ENCODE assay signal across 7 cellular contexts in genomic region chr20:44080646-44081267, GRCh38.
DNase-seq lines count a peak whose midpoint lies in the region; ATAC-seq, FAIRE-seq and TF ChIP-seq lines count a peak whose summit lies in the region.

No MANE protein-coding gene starts in this region.

- TF ChIP-seq EP300 in HepG2 (IDR thresholded peaks at IDR 0.05; ENCODE audit: low read depth in 2 of 2, low read length in 2 of 2), result no peak
- TF ChIP-seq EP300 in HepG2 (CRISPR knock-in tag; IDR thresholded peaks at IDR 0.05; ENCODE audit: borderline replicate concordance), result no peak

- H3K27ac ChIP-seq in HepG2 (ENCODE audit: extremely low read length, insufficient read depth, low read length), result no peak overlapping the region

- DNase-seq in NCI-H2227 treated with DMSO at 0.1 percent for 48 hours (lab: John Stamatoyannopoulos, UW), result peak; percentile 71
- peak; percentile 73 for DNase-seq in activated CD4-positive, alpha-beta T cell treated with anti-CD3 and anti-CD28 coated beads for 1 hour
- DNase-seq in chondrocyte (ENCODE audit: low spot score), result no peak
- DNase-seq in HepG2 (ENCODE audit: low spot score), result peak; percentile 79
- peak; percentile 52 to 69 (median 66) for DNase-seq in stimulated activated CD4-positive, alpha-beta T cell treated with anti-CD3 and anti-CD28 coated beads, TNF-alpha, amount 100 ng/mL, for 4 hours (ENCODE audit: low read depth in 3 of 3)

- no peaks in the 10 kb centered on the region for H3K27me3 Mint-ChIP-seq in chondrocyte (ENCODE audit: low read depth)

- H3K79me2 ChIP-seq in HepG2 (ENCODE audit: insufficient read depth, low read length), result no peaks in the 10 kb centered on the region

- no peaks in the 10 kb centered on the region for H3K4me1 ChIP-seq in HepG2 (ENCODE audit: insufficient read depth, low read length)

- no peaks in the 10 kb centered on the region for H3K9me3 Mint-ChIP-seq in chondrocyte (ENCODE audit: low read depth)

- peaks cover 9% of the 10 kb centered on the region for H3K4me1 Mint-ChIP-seq in chondrocyte (ENCODE audit: low read depth)

- H3K9ac ChIP-seq in HepG2 (ENCODE audit: insufficient read depth, low read depth, low read length), result no peak overlapping the region

- CTCF ChIA-PET in HepG2 (lab: Yijun Ruan, JAX; ENCODE audit: low intra/inter-chr PET ratio, low total read pairs), result interaction anchor here (1.2 to 3.6 kb wide), 4 partner anchors 25 to 632 kb away, joined by 5 to 74 read pairs (median 38); no protein-coding TSS in a partner anchor

- H3K27ac Mint-ChIP-seq in chondrocyte (ENCODE audit: unreplicated experiment), result no peak overlapping the region

- H3K36me3 ChIP-seq in HepG2 (replicated peaks in 1 of 2; ENCODE audit: control insufficient read depth in 1 of 2, insufficient read depth in 2 of 2, low read length in 2 of 2), result no peaks in the 10 kb centered on the region

- no peak overlapping the region for H3K4me2 ChIP-seq in HepG2 (ENCODE audit: low read depth, low read length)

- H2AFZ ChIP-seq in HepG2 (ENCODE audit: low read length), result no peak overlapping the region

- WGBS in HepG2 (ENCODE audit: low lambda C conversion rate), result 19% methylated on average over 8 of the region's 8 CpGs

- no peaks in the 10 kb centered on the region for H3K9me3 ChIP-seq in HepG2 (ENCODE audit: low read length)

- no peaks in the 10 kb centered on the region for H4K20me1 ChIP-seq in HepG2 (ENCODE audit: insufficient read depth, low read length)

- peak; percentile 95 for TF ChIP-seq RAD21 in HepG2 (CRISPR knock-in tag; IDR thresholded peaks at IDR 0.05)

- POLR2A ChIA-PET in HepG2 (lab: Yijun Ruan, JAX), result no interaction called here

- in situ Hi-C loops in HepG2 (cut with HindIII; ENCODE audit: extremely low pct_ligation_motif_present, low pct_unique_long_range_greater_than_20kb), result loop anchor here (5.0 kb wide), 2 partner anchors 328 to 633 kb away; no protein-coding TSS in a partner anchor

- H3K36me3 Mint-ChIP-seq in chondrocyte (ENCODE audit: low read depth), result no peaks in the 10 kb centered on the region

- ATAC-seq in HG03097 (IDR thresholded peaks at IDR 0.05; ENCODE audit: low FRiP score, unreplicated experiment) (peak; percentile 76), HepG2 (peak; percentile 93)

- H3K4me3 ChIP-seq in GM12875 (ENCODE audit: low read depth, low read length), result no peak overlapping the region
- no peak overlapping the region for H3K4me3 ChIP-seq in HepG2 (replicated peaks in 1 of 3; ENCODE audit: insufficient read depth in 1 of 3, low read depth in 2 of 3, low read length in 3 of 3)

- intact Hi-C loops in HepG2 (cut with micrococcal nuclease; ENCODE audit: unreplicated experiment), result loop anchor here (1.0 kb wide), 1 partner anchor 24 kb away; no protein-coding TSS in a partner anchor

- no peak overlapping the region for H3K4me3 Mint-ChIP-seq in chondrocyte (ENCODE audit: unreplicated experiment)

- FAIRE-seq in HepG2 (lab: Jason Lieb, UNC), result peak; percentile 98

- TF ChIP-seq POLR2A in HepG2 (IDR thresholded peaks at IDR 0.05; ENCODE audit: insufficient read depth in 1 of 2, low read depth in 2 of 2, low read length in 2 of 2), result no peak

- no TSS peak for BruUV-seq in HepG2 (replicated peaks; lab: Mats Ljungman, UMichigan)

- peak; percentile 88 for TF ChIP-seq CTCF in GM12875 (IDR thresholded peaks at IDR 0.05; ENCODE audit: borderline replicate concordance, insufficient read depth, low read depth, low read length)
- TF ChIP-seq CTCF in chondrocyte (IDR thresholded peaks at IDR 0.05), result peak; percentile 97
- peak; percentile 99 for TF ChIP-seq CTCF in HepG2 (CRISPR knock-in tag; IDR thresholded peaks at IDR 0.05)

- H3K27me3 ChIP-seq in HepG2 (ENCODE audit: control insufficient read depth in 1 of 2, insufficient read depth in 2 of 2, low read length in 2 of 2), result peaks cover 3 to 51% of the 10 kb centered on the region in 2 experiments; a peak in 4 of 5 replicates

TF ChIP-seq in HepG2, 621 proteins besides CTCF, POLR2A, EP300 and RAD21 (continues in another document):
- 0 out of 2 replicates have a peak, but pooled peaks have one; percentile 52 for TF ChIP-seq ZNF124 (CRISPR knock-in tag; IDR thresholded peaks at IDR 0.05)
- TF ChIP-seq ZSCAN9 (CRISPR knock-in tag; IDR thresholded peaks at IDR 0.05; ENCODE audit: borderline replicate concordance), result 0 out of 2 replicates have a peak, but pooled peaks have one; percentile 45
- TF ChIP-seq MXI1 (IDR thresholded peaks at IDR 0.05; ENCODE audit: borderline replicate concordance, low read depth, low read length), result 0 out of 3 replicates have a peak, but pooled peaks have one; percentile 17
- no peak for TF ChIP-seq CSRNP1 (CRISPR knock-in tag; IDR thresholded peaks at IDR 0.05)
- TF ChIP-seq TEAD3 (CRISPR knock-in tag; optimal IDR thresholded peaks at IDR 0.05; ENCODE audit: borderline replicate concordance), result peak; percentile 45
- peak; percentile 35 for TF ChIP-seq ASH2L (IDR thresholded peaks at IDR 0.05; ENCODE audit: insufficient read length, low read depth, low read length)
- no peak for TF ChIP-seq MAX (IDR thresholded peaks at IDR 0.05)
- no peak for TF ChIP-seq IRF1 (CRISPR knock-in tag; IDR thresholded peaks at IDR 0.05; ENCODE audit: low read depth)
- TF ChIP-seq NCOA1 (CRISPR knock-in tag; IDR thresholded peaks at IDR 0.05), result no peak
- no peak for TF ChIP-seq ZNF607 (CRISPR knock-in tag; IDR thresholded peaks at IDR 0.05; ENCODE audit: borderline replicate concordance)
- TF ChIP-seq ZBTB1 (CRISPR knock-in tag; IDR thresholded peaks at IDR 0.05; ENCODE audit: borderline replicate concordance), result no peak
- 0 out of 2 replicates have a peak, but pooled peaks have one; percentile 65 for TF ChIP-seq ATF6 (CRISPR knock-in tag; conservative IDR thresholded peaks at IDR 0.05)
- TF ChIP-seq ZFYVE20 (CRISPR knock-in tag; IDR thresholded peaks at IDR 0.05; ENCODE audit: borderline replicate concordance, low read depth), result no peak
- TF ChIP-seq CREB1 (IDR thresholded peaks at IDR 0.05), result peak; percentile 67
- TF ChIP-seq CREB1 (CRISPR knock-in tag; IDR thresholded peaks at IDR 0.05), result no peak
- TF ChIP-seq SOX6 (IDR thresholded peaks at IDR 0.05), result no peak
- no peak for TF ChIP-seq SOX6 (CRISPR knock-in tag; IDR thresholded peaks at IDR 0.05)
- TF ChIP-seq JARID2 (CRISPR knock-in tag; IDR thresholded peaks at IDR 0.05; ENCODE audit: insufficient replicate concordance), result no peak
- TF ChIP-seq SMC3 (IDR thresholded peaks at IDR 0.05; ENCODE audit: low read length), result peak; percentile 99
- TF ChIP-seq HBP1 (CRISPR knock-in tag; IDR thresholded peaks at IDR 0.05; ENCODE audit: low read depth), result no peak
- peak; percentile 23; the same call in 1 of the 2 replicates for TF ChIP-seq YEATS2 (CRISPR knock-in tag; IDR thresholded peaks at IDR 0.05; ENCODE audit: borderline replicate concordance)
- TF ChIP-seq ZNF790 (CRISPR knock-in tag; IDR thresholded peaks at IDR 0.05; ENCODE audit: borderline replicate concordance), result no peak
